Comparison of ENCODE assay signal across 9 cellular contexts in genomic region chr18:62898359-62898758, GRCh38.
DNase-seq lines count a peak whose midpoint lies in the region; ATAC-seq, FAIRE-seq and TF ChIP-seq lines count a peak whose summit lies in the region.
"Had no signal": no experiment of that assay in that cellular context is flagged by ENCODE, and none has a peak within 500 bp of the region (broad histone marks: within the 10 kb centered on the region; RNA-seq: fewer than 3 reads in every experiment).

No MANE protein-coding gene starts in this region.

- CTCF ChIA-PET in GM10248 (lab: Yijun Ruan, JAX): no interaction called here

- FAIRE-seq in RCC 7860 (lab: Jason Lieb, UNC): peak; percentile 88
- FAIRE-seq: HTR-8/SVneo had no signal

- DNase-seq in GM10248 (ENCODE audit: extremely low spot score) (peak; percentile 57), RCC 7860 (ENCODE audit: low spot score) (peak; percentile 50), inferior parietal cortex (ENCODE audit: extremely low spot score) (no peak), middle frontal gyrus (ENCODE audit: extremely low spot score, low spot score) (no peak), T1000 (lab: John Stamatoyannopoulos, UW) (no peak)

- POLR2A ChIA-PET in GM10248 (lab: Yijun Ruan, JAX): no interaction called here

- ATAC-seq in GM19043 (IDR thresholded peaks at IDR 0.05; ENCODE audit: low read depth, unreplicated experiment) (peak; percentile 92), HG02840 (IDR thresholded peaks at IDR 0.05; ENCODE audit: low FRiP score, unreplicated experiment) (peak; percentile 93), HG02970 (IDR thresholded peaks at IDR 0.05; ENCODE audit: low FRiP score, unreplicated experiment) (no peak)

- TF ChIP-seq CTCF in GM10248 (IDR thresholded peaks at IDR 0.05; ENCODE audit: control extremely low read depth, extremely low read depth, low read depth, missing control alignments): no peak

Comparison
In these comparisons a context has a peak if more than half of its experiments do, and no peak if none do; other contexts are left out.
1. DNase-seq: peak in GM10248 (single experiment) and RCC 7860 (single experiment); none in inferior parietal cortex (single experiment), middle frontal gyrus (single experiment) and T1000 (single experiment).